In the genomic region with DNA sequence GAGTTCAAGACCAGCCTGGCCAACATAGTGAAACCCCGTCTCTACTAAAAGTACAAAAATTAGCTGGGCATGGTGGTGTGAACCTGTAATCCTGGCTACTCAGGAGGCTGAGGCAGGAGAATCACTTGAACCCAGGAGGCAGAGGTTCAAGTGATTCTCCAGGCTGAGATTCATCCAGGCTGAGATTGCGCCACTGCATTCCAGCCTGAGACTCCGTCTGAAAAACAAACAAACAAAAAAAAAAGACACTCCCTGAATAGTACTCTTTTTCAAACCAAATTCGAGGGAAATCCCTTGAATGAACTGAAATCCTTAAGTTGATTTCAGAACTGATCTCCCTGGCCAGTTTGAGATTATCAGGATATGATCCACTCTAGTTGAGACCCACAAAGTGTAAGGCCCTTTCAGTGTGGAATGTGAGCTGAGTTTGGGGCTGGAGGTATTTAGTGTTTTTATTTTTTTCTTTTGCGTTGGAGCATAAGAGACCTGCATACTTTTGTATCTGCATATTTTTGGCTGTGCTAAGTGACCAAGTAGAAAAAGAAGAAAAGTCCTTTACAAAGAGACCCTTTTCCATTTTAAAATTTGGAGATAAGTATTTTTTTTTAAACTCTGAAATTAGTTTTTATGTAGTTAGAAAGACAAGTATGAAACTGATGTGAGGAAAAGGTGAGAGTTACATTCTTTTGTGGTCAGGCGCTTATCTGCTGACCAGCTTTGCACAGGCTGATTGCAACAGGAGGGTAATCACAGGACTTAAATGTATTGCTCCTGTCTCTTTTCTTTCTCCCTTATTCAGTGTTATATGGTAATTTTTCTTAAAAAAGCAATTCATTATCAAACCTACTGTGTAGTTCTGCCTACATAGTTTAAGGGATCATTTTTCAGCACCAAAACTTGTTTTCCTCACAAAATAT, we compare ENCODE assay signal across 21 cellular contexts. TPM values are rescaled to one million over a fixed set of nuclear protein-coding genes. Genes with fewer than 3 reads are reported as not detected.
DNase-seq lines count a peak whose midpoint lies in the region; ATAC-seq and TF ChIP-seq lines count a peak whose summit lies in the region.
"Had no signal": no experiment of that assay in that cellular context is flagged by ENCODE, and none has a peak within 500 bp of the region (broad histone marks: within the 10 kb centered on the region; RNA-seq: fewer than 3 reads in every experiment).

No MANE protein-coding gene starts in this region.

- H3K36me3 Mint-ChIP-seq in Caco-2 (ENCODE audit: insufficient read depth, unreplicated experiment) = no peaks in the 10 kb centered on the region
- peaks cover 60% of the 10 kb centered on the region for H3K36me3 Mint-ChIP-seq in nephron progenitor cell (ENCODE audit: low read depth)

- intact Hi-C loops in Caco-2 (cut with micrococcal nuclease; ENCODE audit: unreplicated experiment) = loop anchor here (1.0 kb wide), 1 partner anchor 11 kb away; no protein-coding TSS in a partner anchor

- no peak for ATAC-seq in HG02970 (IDR thresholded peaks at IDR 0.05; ENCODE audit: low FRiP score, unreplicated experiment)
- ATAC-seq: activated naive CD8-positive, alpha-beta T cell treated with anti-CD3 and anti-CD28 coated beads, Interleukin-2, amount 50 U/mL, for 24 hours; activated T-cell treated with anti-CD3 and anti-CD28 coated beads, Interleukin-2, amount 50 U/mL, for 72 hours; left cardiac atrium had no signal

- TF ChIP-seq CTCF in Caco-2 (IDR thresholded peaks at IDR 0.05; ENCODE audit: insufficient read depth in 1 of 2, low read depth in 1 of 2, low read length in 1 of 2, severe bottlenecking in 1 of 2, unreplicated experiment in 1 of 2) = no peak
- no peak for TF ChIP-seq CTCF in epithelial cell of esophagus (IDR thresholded peaks at IDR 0.05; ENCODE audit: insufficient read depth, low read depth, low read length, missing control alignments)
- TF ChIP-seq CTCF in nephron progenitor cell (IDR thresholded peaks at IDR 0.05) = no peak
- no peak for TF ChIP-seq CTCF in WERI-Rb-1 (IDR thresholded peaks at IDR 0.05; ENCODE audit: low read depth, low read length)

- H3K27me3 Mint-ChIP-seq in Caco-2 (ENCODE audit: insufficient read depth, unreplicated experiment) = no peaks in the 10 kb centered on the region
- no peaks in the 10 kb centered on the region for H3K27me3 Mint-ChIP-seq in nephron progenitor cell (ENCODE audit: low read depth, poor library complexity)
- H3K27me3 Mint-ChIP-seq: activated CD4-positive, alpha-beta memory T cell treated with anti-CD3 and anti-CD28 coated beads, Interleukin-2, amount 10 ng/mL, durations not matched to agents 7 days and 5 days; activated naive CD8-positive, alpha-beta T cell treated with anti-CD3 and anti-CD28 coated beads, Interleukin-2, amount 50 U/mL, for 24 hours; stimulated activated naive CD8-positive, alpha-beta T cell treated with anti-CD3 and anti-CD28 coated beads, Interleukin-15, Interleukin-2, amounts not matched to agents 100 ng/mL and 50 ng/mL, for 24 hours had no signal

- no peaks in the 10 kb centered on the region; the same call in 1 of the 2 replicates for H3K4me1 ChIP-seq in Caco-2
- H3K4me1 ChIP-seq: colonic mucosa, esophagus muscularis mucosa, prostate gland, vagina had no signal

- no peak overlapping the region for H3K27ac ChIP-seq in WERI-Rb-1
- H3K27ac ChIP-seq: colonic mucosa, esophagus muscularis mucosa, HL-60, prostate gland, vagina had no signal

- BruUV-seq in Caco-2 (replicated peaks; lab: Mats Ljungman, UMichigan) = TSS peak; percentile 42

- H3K4me1 Mint-ChIP-seq in Caco-2 (ENCODE audit: low read depth, unreplicated experiment) = peaks cover 17% of the 10 kb centered on the region
- H3K4me1 Mint-ChIP-seq in nephron progenitor cell = no peaks in the 10 kb centered on the region
- H3K4me1 Mint-ChIP-seq: activated CD4-positive, alpha-beta memory T cell treated with anti-CD3 and anti-CD28 coated beads, Interleukin-2, amount 10 ng/mL, durations not matched to agents 7 days and 5 days; activated naive CD8-positive, alpha-beta T cell treated with anti-CD3 and anti-CD28 coated beads, Interleukin-2, amount 50 U/mL, for 24 hours had no signal

- H3K27me3 ChIP-seq in Caco-2 (replicated peaks; ENCODE audit: control insufficient read depth, insufficient read depth, low read length) = no peaks in the 10 kb centered on the region
- no peaks in the 10 kb centered on the region for H3K27me3 ChIP-seq in WERI-Rb-1 (ENCODE audit: insufficient read depth, low read depth, severe bottlenecking)
- H3K27me3 ChIP-seq: colonic mucosa, esophagus muscularis mucosa, vagina had no signal

- DNase-seq in Caco-2 = peak in 1 of 2 experiments; percentile 35
- DNase-seq in OCI-M1 (lab: John Stamatoyannopoulos, UW) = peak; percentile 62
- peak; percentile 17 for DNase-seq in epithelial cell of esophagus (ENCODE audit: low read depth)
- no peak for DNase-seq in nephron progenitor cell
- no peak for DNase-seq in DMS 273 treated with DMSO at 0.1 percent for 48 hours (lab: John Stamatoyannopoulos, UW)
- DNase-seq in stimulated activated CD4-positive, alpha-beta T cell treated with anti-CD3 and anti-CD28 coated beads, Interleukin-15, amount 100 ng/mL, for 24 hours = no peak
- no peak for DNase-seq in WERI-Rb-1
- DNase-seq: activated CD4-positive, alpha-beta memory T cell treated with anti-CD3 and anti-CD28 coated beads, Interleukin-2, amount 10 ng/mL, durations not matched to agents 7 days and 5 days; activated naive CD8-positive, alpha-beta T cell treated with anti-CD3 and anti-CD28 coated beads, Interleukin-2, amount 50 U/mL, for 24 hours; activated T-cell treated with anti-CD3 and anti-CD28 coated beads, Interleukin-2, amount 50 U/mL, for 72 hours; Calu3; colonic mucosa; left cardiac atrium; NCI-H2029 treated with DMSO at 0.1 percent for 48 hours; NCI-H748 treated with DMSO at 0.1 percent for 48 hours had no signal

- H3K4me3 Mint-ChIP-seq in Caco-2 (ENCODE audit: unreplicated experiment) (peak overlapping the region; percentile 55), nephron progenitor cell (no peak overlapping the region)
- H3K4me3 Mint-ChIP-seq: activated CD4-positive, alpha-beta memory T cell treated with anti-CD3 and anti-CD28 coated beads, Interleukin-2, amount 10 ng/mL, durations not matched to agents 7 days and 5 days; activated naive CD8-positive, alpha-beta T cell treated with anti-CD3 and anti-CD28 coated beads, Interleukin-2, amount 50 U/mL, for 24 hours; activated T-cell treated with anti-CD3 and anti-CD28 coated beads, Interleukin-2, amount 50 U/mL, for 72 hours; stimulated activated naive CD8-positive, alpha-beta T cell treated with anti-CD3 and anti-CD28 coated beads, Interleukin-15, Interleukin-2, amounts not matched to agents 100 ng/mL and 50 ng/mL, for 24 hours had no signal

- no peaks in the 10 kb centered on the region for H3K9me3 Mint-ChIP-seq in Caco-2 (ENCODE audit: unreplicated experiment)
- H3K9me3 Mint-ChIP-seq in nephron progenitor cell = no peaks in the 10 kb centered on the region
- H3K9me3 Mint-ChIP-seq: activated CD4-positive, alpha-beta memory T cell treated with anti-CD3 and anti-CD28 coated beads, Interleukin-2, amount 10 ng/mL, durations not matched to agents 7 days and 5 days; activated naive CD8-positive, alpha-beta T cell treated with anti-CD3 and anti-CD28 coated beads, Interleukin-2, amount 50 U/mL, for 24 hours; activated T-cell treated with anti-CD3 and anti-CD28 coated beads, Interleukin-2, amount 50 U/mL, for 72 hours; stimulated activated naive CD8-positive, alpha-beta T cell treated with anti-CD3 and anti-CD28 coated beads, Interleukin-15, Interleukin-2, amounts not matched to agents 100 ng/mL and 50 ng/mL, for 24 hours had no signal

- POLR2A ChIA-PET in Caco-2 (lab: Charles Lee) = no interaction called here

- CTCF ChIA-PET in Caco-2 (lab: Charles Lee) = no interaction called here

- H3K4me3 ChIP-seq in Caco-2 (ENCODE audit: low read depth, low read length) (no peak overlapping the region), epithelial cell of esophagus (ENCODE audit: low read length) (no peak overlapping the region), WERI-Rb-1 (ENCODE audit: low read depth, low read length) (no peak overlapping the region)
- H3K4me3 ChIP-seq: colonic mucosa, esophagus muscularis mucosa, prostate gland, vagina had no signal

- H3K9me3 ChIP-seq in Caco-2 (no peaks in the 10 kb centered on the region), WERI-Rb-1 (ENCODE audit: severe bottlenecking) (no peaks in the 10 kb centered on the region)
- H3K9me3 ChIP-seq: colonic mucosa, esophagus muscularis mucosa, prostate gland, vagina had no signal

- H3K27ac Mint-ChIP-seq in Caco-2 (ENCODE audit: unreplicated experiment) (peak overlapping the region; percentile 38), nephron progenitor cell (peak overlapping the region; percentile 41)
- H3K27ac Mint-ChIP-seq: activated CD4-positive, alpha-beta memory T cell treated with anti-CD3 and anti-CD28 coated beads, Interleukin-2, amount 10 ng/mL, durations not matched to agents 7 days and 5 days; activated naive CD8-positive, alpha-beta T cell treated with anti-CD3 and anti-CD28 coated beads, Interleukin-2, amount 50 U/mL, for 24 hours; activated T-cell treated with anti-CD3 and anti-CD28 coated beads, Interleukin-2, amount 50 U/mL, for 72 hours; stimulated activated naive CD8-positive, alpha-beta T cell treated with anti-CD3 and anti-CD28 coated beads, Interleukin-15, Interleukin-2, amounts not matched to agents 100 ng/mL and 50 ng/mL, for 24 hours had no signal

- H3K36me3 ChIP-seq in Caco-2 (ENCODE audit: control insufficient read depth, insufficient read depth, low read length) = no peaks in the 10 kb centered on the region
- H3K36me3 ChIP-seq in WERI-Rb-1 = peaks cover 29% of the 10 kb centered on the region
- H3K36me3 ChIP-seq: colonic mucosa, esophagus muscularis mucosa, prostate gland, vagina had no signal

RNA-seq across cellular contexts. Expression of gene TMEFF1, which starts 42.9 kb away (rescaled TPM):
- 2.7 and 4.2 TPM in 2 replicates for total RNA-seq in Caco-2 (2022)
- total RNA-seq: vagina had no signal

Comparison
In these comparisons a context has a peak if more than half of its experiments do, and no peak if none do; other contexts are left out.
1. DNase-seq: peak in OCI-M1 (single experiment) and epithelial cell of esophagus (single experiment); none in nephron progenitor cell (single experiment), DMS 273 treated with DMSO at 0.1 percent for 48 hours (single experiment), stimulated activated CD4-positive, alpha-beta T cell treated with anti-CD3 and anti-CD28 coated beads, Interleukin-15, amount 100 ng/mL, for 24 hours (single experiment) and WERI-Rb-1 (single experiment).